In genomic region chr1:10899490-10900264, GRCh38 we compare ENCODE assay signal across 21 cellular contexts.
DNase-seq lines count a peak whose midpoint lies in the region; ATAC-seq and TF ChIP-seq lines count a peak whose summit lies in the region.
"Had no signal": no experiment of that assay in that cellular context is flagged by ENCODE, and none has a peak within 500 bp of the region (broad histone marks: within the 10 kb centered on the region; RNA-seq: fewer than 3 reads in every experiment).

No MANE protein-coding gene starts in this region.

- no peak overlapping the region for H2AFZ ChIP-seq in osteoblast (ENCODE audit: low read length)

- no peaks in the 10 kb centered on the region for H3K79me2 ChIP-seq in osteoblast (ENCODE audit: insufficient read depth, low read length)

- TF ChIP-seq CTCF in Panc1 (IDR thresholded peaks at IDR 0.05) (no peak), osteoblast (IDR thresholded peaks at IDR 0.05; ENCODE audit: extremely low read depth, low read depth, low read length) (no peak)

- H3K9me3 ChIP-seq in ES-I3 (ENCODE audit: control insufficient read depth, insufficient read depth, low read length) = no peaks in the 10 kb centered on the region
- no peaks in the 10 kb centered on the region for H3K9me3 ChIP-seq in Panc1 (ENCODE audit: control insufficient read depth, insufficient read depth, low read depth, low read length)
- H3K9me3 ChIP-seq in esophagus (ENCODE audit: control insufficient read depth in 2 of 2, insufficient read depth in 1 of 2, low read depth in 1 of 2, low read length in 1 of 2) = no peaks in the 10 kb centered on the region
- no peaks in the 10 kb centered on the region for H3K9me3 ChIP-seq in osteoblast (ENCODE audit: low read depth, low read length)
- H3K9me3 ChIP-seq: left ventricle myocardium inferior, right lobe of liver, stomach had no signal

- H3K4me3 Mint-ChIP-seq in T-helper 2 cell treated with Interferon-gamma antibody and Interleukin-4, amounts not matched to agents 5 μg/mL and 100 μg/mL, for 36 hours = no peak overlapping the region
- H3K4me3 Mint-ChIP-seq: activated CD4-positive, alpha-beta T cell treated with anti-CD3 and anti-CD28 coated beads for 36 hours; H9 had no signal

- no peaks in the 10 kb centered on the region for H3K9me3 Mint-ChIP-seq in T-helper 2 cell treated with Interferon-gamma antibody and Interleukin-4, amounts not matched to agents 5 μg/mL and 100 μg/mL, for 36 hours
- H3K9me3 Mint-ChIP-seq: H9 had no signal

- no peaks in the 10 kb centered on the region for H3K27me3 Mint-ChIP-seq in T-helper 2 cell treated with Interferon-gamma antibody and Interleukin-4, amounts not matched to agents 5 μg/mL and 100 μg/mL, for 36 hours (ENCODE audit: low read depth)

- 56 to 73% methylated on average over 18 of the region's 18 CpGs for WGBS in esophagus, 2 donors

- intact Hi-C loops in Panc1 (cut with micrococcal nuclease; ENCODE audit: unreplicated experiment) = no loop called here

- H3K4me1 Mint-ChIP-seq in T-helper 2 cell treated with Interferon-gamma antibody and Interleukin-4, amounts not matched to agents 5 μg/mL and 100 μg/mL, for 36 hours (ENCODE audit: low read depth) = no peaks in the 10 kb centered on the region

- no peak overlapping the region for H3K27ac Mint-ChIP-seq in T-helper 2 cell treated with Interferon-gamma antibody and Interleukin-4, amounts not matched to agents 5 μg/mL and 100 μg/mL, for 36 hours
- H3K27ac Mint-ChIP-seq: activated CD4-positive, alpha-beta T cell treated with anti-CD3 and anti-CD28 coated beads for 36 hours had no signal

- H3K4me1 ChIP-seq in ES-I3 (ENCODE audit: insufficient read depth, low read length) (peaks cover 31% of the 10 kb centered on the region), Panc1 (ENCODE audit: control insufficient read depth, insufficient read depth, low read length) (peaks cover 17% of the 10 kb centered on the region), esophagus (ENCODE audit: control insufficient read depth in 2 of 2, insufficient read depth in 2 of 2, low read length in 1 of 2) (peaks cover 7 to 30% of the 10 kb centered on the region in 2 donors), osteoblast (ENCODE audit: insufficient read depth, low read length) (peaks cover 33% of the 10 kb centered on the region)
- H3K4me1 ChIP-seq: left ventricle myocardium inferior, right lobe of liver had no signal

- no peaks in the 10 kb centered on the region for H3K36me3 Mint-ChIP-seq in T-helper 2 cell treated with Interferon-gamma antibody and Interleukin-4, amounts not matched to agents 5 μg/mL and 100 μg/mL, for 36 hours (ENCODE audit: low read depth)

- ATAC-seq in Panc1 (0 out of 2 replicates have a peak, but pooled peaks have one; percentile 12), HG03045 (IDR thresholded peaks at IDR 0.05; ENCODE audit: unreplicated experiment) (no peak)
- ATAC-seq: activated CD4-positive, alpha-beta T cell treated with anti-CD3 and anti-CD28 coated beads for 36 hours had no signal

- CTCF ChIA-PET in Panc1 (lab: Charles Lee) = no interaction called here

- POLR2A ChIA-PET in Panc1 (lab: Charles Lee) = interaction anchor here (0.7 kb wide), 1 partner anchor 53 kb away, joined by 8 read pairs; no protein-coding TSS in a partner anchor

- no peak overlapping the region for H3K27ac ChIP-seq in Panc1 (ENCODE audit: low read length)
- peak overlapping the region; percentile 85 for H3K27ac ChIP-seq in esophagus (ENCODE audit: low read depth in 2 of 2, low read length in 1 of 2)
- H3K27ac ChIP-seq in osteoblast (ENCODE audit: low read depth, low read length) = no peak overlapping the region
- H3K27ac ChIP-seq: left ventricle myocardium inferior, right lobe of liver, stomach had no signal

- H3K4me3 ChIP-seq in Panc1 (ENCODE audit: low read depth in 2 of 2, low read length in 2 of 2) = no peak overlapping the region
- no peak overlapping the region for H3K4me3 ChIP-seq in esophagus (ENCODE audit: low read depth in 1 of 2, low read length in 2 of 2)
- no peak overlapping the region for H3K4me3 ChIP-seq in osteoblast (ENCODE audit: insufficient read depth, low read length)
- H3K4me3 ChIP-seq: left ventricle myocardium inferior, right lobe of liver, stomach had no signal

- H3K4me2 ChIP-seq in osteoblast (ENCODE audit: insufficient read depth, low read length) = no peak overlapping the region

- no TSS peak for BruUV-seq in Panc1 (replicated peaks; lab: Mats Ljungman, UMichigan)

- peak overlapping the region; percentile 19; the same call in 1 of the 2 replicates for H3K9ac ChIP-seq in ES-I3 (ENCODE audit: low read depth, low read length)

- in situ Hi-C loops in Panc1 (cut with HindIII; ENCODE audit: low pct_unique_long_range_greater_than_20kb, low sequenced_read_pairs) = no loop called here

- no peaks in the 10 kb centered on the region for H3K27me3 ChIP-seq in Panc1 (ENCODE audit: control insufficient read depth, insufficient read depth, low read length)
- H3K27me3 ChIP-seq in esophagus (ENCODE audit: control insufficient read depth in 1 of 2, insufficient read depth in 2 of 2, low read length in 2 of 2) = no peaks in the 10 kb centered on the region
- H3K27me3 ChIP-seq in osteoblast (ENCODE audit: insufficient read depth, low read length) = no peaks in the 10 kb centered on the region
- H3K27me3 ChIP-seq: right lobe of liver had no signal

- H4K20me1 ChIP-seq in osteoblast (ENCODE audit: insufficient read depth, low read length) = no peaks in the 10 kb centered on the region

- H3K36me3 ChIP-seq in ES-I3 (ENCODE audit: insufficient read depth, low read length) (no peaks in the 10 kb centered on the region), Panc1 (ENCODE audit: control insufficient read depth, insufficient read depth, low read length) (no peaks in the 10 kb centered on the region), esophagus (ENCODE audit: control insufficient read depth in 2 of 2, insufficient read depth in 2 of 2, low read length in 1 of 2) (no peaks in the 10 kb centered on the region), osteoblast (ENCODE audit: insufficient read depth, low read length) (no peaks in the 10 kb centered on the region)
- H3K36me3 ChIP-seq: left ventricle myocardium inferior, right lobe of liver, stomach had no signal

- DNase-seq in Panc1 (ENCODE audit: low read depth, low spot score) = no peak
- peak; percentile 86 for DNase-seq in osteoblast (ENCODE audit: insufficient read length, low spot score, missing footprints)
- DNase-seq in effector CD8-positive, alpha-beta T cell (lab: John Stamatoyannopoulos, UW) = no peak
- DNase-seq in T-helper 2 cell treated with Interferon-gamma antibody and Interleukin-4, amounts not matched to agents 5 μg/mL and 100 μg/mL, for 36 hours (ENCODE audit: low spot score) = no peak
- no peak for DNase-seq in GOT3 (lab: John Stamatoyannopoulos, UW)
- DNase-seq: activated CD4-positive, alpha-beta T cell treated with anti-CD3 and anti-CD28 coated beads for 36 hours; activated effector memory CD4-positive, alpha-beta T cell treated with Interleukin-2 at 50 U/mL for 16 hours; amniotic stem cell; EL; left ventricle myocardium inferior; NCI-H1092 treated with DMSO at 0.1 percent for 48 hours; NCI-H2081 treated with DMSO at 0.1 percent for 48 hours; NCI-H526; stimulated activated CD4-positive, alpha-beta T cell treated with anti-CD3 and anti-CD28 coated beads, Interleukin-2, amount 100 ng/mL, for 24 hours; stomach; T-helper 9 cell had no signal

Comparison
In these comparisons a context has a peak if more than half of its experiments do, and no peak if none do; other contexts are left out.
1. H3K27ac ChIP-seq: peak in esophagus (2 of 2); none in Panc1 (single experiment) and osteoblast (single experiment).